In genomic region chr15:66254364-66255292, GRCh38 we compare ENCODE assay signal across 9 cellular contexts. TPM values are rescaled to one million over a fixed set of nuclear protein-coding genes. Genes with fewer than 3 reads are reported as not detected.
DNase-seq lines count a peak whose midpoint lies in the region; ATAC-seq and TF ChIP-seq lines count a peak whose summit lies in the region.
"Had no signal": no experiment of that assay in that cellular context is flagged by ENCODE, and none has a peak within 500 bp of the region (broad histone marks: within the 10 kb centered on the region; RNA-seq: fewer than 3 reads in every experiment).

No MANE protein-coding gene starts in this region.

- peak overlapping the region; percentile 85 for H3K4me3 Mint-ChIP-seq in memory B cell

- no peaks in the 10 kb centered on the region for H3K9me3 Mint-ChIP-seq in memory B cell

- no peaks in the 10 kb centered on the region for H3K36me3 ChIP-seq in thoracic aorta

- H3K9me3 ChIP-seq in thoracic aorta = no peaks in the 10 kb centered on the region

- ATAC-seq in left cardiac atrium (no peak), memory B cell (ENCODE audit: low read depth) (no peak), thoracic aorta (ENCODE audit: insufficient number of reproducible peaks, low FRiP score, low read depth) (no peak), GM21515 (IDR thresholded peaks at IDR 0.05; ENCODE audit: unreplicated experiment) (no peak)

- intact Hi-C loops in cardiac septum (cut with DNase I) = no loop called here
- intact Hi-C loops in left cardiac atrium (cut with DNase I) = no loop called here

- H3K27ac Mint-ChIP-seq in memory B cell = peak overlapping the region; percentile 29

- peaks cover 16% of the 10 kb centered on the region for H3K27me3 ChIP-seq in thoracic aorta (replicated peaks; ENCODE audit: insufficient read depth)

- peaks cover 10 to 25% of the 10 kb centered on the region in 2 donors for H3K4me1 ChIP-seq in thoracic aorta (ENCODE audit: control insufficient read depth in 1 of 2, low read depth in 2 of 2)

- H3K27ac ChIP-seq in thoracic aorta = no peak overlapping the region
- H3K27ac ChIP-seq: HL-60 had no signal

- H3K27me3 Mint-ChIP-seq in memory B cell = peaks cover 32% of the 10 kb centered on the region

- H3K36me3 Mint-ChIP-seq in memory B cell = peaks cover 3% of the 10 kb centered on the region

- no peak for TF ChIP-seq CTCF in thoracic aorta (IDR thresholded peaks at IDR 0.05)

- peak; percentile 66 for DNase-seq in cardiac septum (ENCODE audit: low spot score)
- no peak for DNase-seq in left cardiac atrium
- peak; percentile 8 for DNase-seq in astrocyte of the hippocampus (ENCODE audit: low read depth, low spot score)
- DNase-seq in memory B cell (ENCODE audit: low spot score in 2 of 2) = peak in 1 of 2 donors; percentile 17
- DNase-seq in thoracic aorta (ENCODE audit: low spot score) = no peak
- DNase-seq in HCEC 1CT = no peak
- no peak for DNase-seq in NCI-H82 treated with DMSO at 0.1 percent for 48 hours (lab: John Stamatoyannopoulos, UW; ENCODE audit: unreplicated experiment)

- H3K4me3 ChIP-seq in thoracic aorta = peak overlapping the region; percentile 78

- H3K4me1 Mint-ChIP-seq in memory B cell = peaks cover 11% of the 10 kb centered on the region

RNA-seq across cellular contexts. Expression of gene MEGF11, which starts 1.1 kb away (rescaled TPM):
- total RNA-seq in cardiac septum (not detected), left cardiac atrium (not detected), thoracic aorta (not detected)

RNA-seq across cellular contexts. Expression of gene DIS3L, which starts 38.7 kb away (rescaled TPM):
- 30.9 TPM for total RNA-seq in cardiac septum
- total RNA-seq in left cardiac atrium = 10 to 100 TPM; 31.2 to 36.7 TPM
- 10 to 100 TPM; 36.8 to 45.1 TPM for total RNA-seq in thoracic aorta

Comparison
In these comparisons a context has a peak if more than half of its experiments do, and no peak if none do; other contexts are left out.
1. DNase-seq: peak in cardiac septum (single experiment) and astrocyte of the hippocampus (single experiment); none in left cardiac atrium (single experiment), thoracic aorta (single experiment), HCEC 1CT (single experiment) and NCI-H82 treated with DMSO at 0.1 percent for 48 hours (single experiment).